Comparison of ENCODE assay signal across 32 cellular contexts in genomic region chr10:13628661-13629060, GRCh38. TPM values are rescaled to one million over a fixed set of nuclear protein-coding genes. Genes with fewer than 3 reads are reported as not detected.
A peak's percentile ranks its signal among the peaks of the same experiment; 100 is the strongest.
DNase-seq lines count a peak whose midpoint lies in the region; ATAC-seq and TF ChIP-seq lines count a peak whose summit lies in the region.
"Had no signal": no experiment of that assay in that cellular context is flagged by ENCODE, and none has a peak within 500 bp of the region (broad histone marks: within the 10 kb centered on the region; RNA-seq: fewer than 3 reads in every experiment).

No MANE protein-coding gene starts in this region.

- TF ChIP-seq CTCF in GM23338 (conservative IDR thresholded peaks at IDR 0.05; ENCODE audit: low read depth in 2 of 2) = no peak
- no peak for TF ChIP-seq CTCF in LNCaP clone FGC (IDR thresholded peaks at IDR 0.05; ENCODE audit: control insufficient read depth, extremely low read depth, insufficient read depth)
- TF ChIP-seq CTCF in esophagus muscularis mucosa (IDR thresholded peaks at IDR 0.05) = no peak
- TF ChIP-seq CTCF in neural progenitor cell (IDR thresholded peaks at IDR 0.05) = no peak

- H3K4me1 ChIP-seq in GM23338 (ENCODE audit: insufficient read depth) (peaks cover 17% of the 10 kb centered on the region), esophagus muscularis mucosa (peaks cover 3 to 51% (median 34%) of the 10 kb centered on the region in 4 donors), neural progenitor cell (peaks cover 28% of the 10 kb centered on the region)
- H3K4me1 ChIP-seq: suprapubic skin had no signal

- H3K27me3 ChIP-seq in GM23338 (ENCODE audit: insufficient read depth) = no peaks in the 10 kb centered on the region
- H3K27me3 ChIP-seq in esophagus muscularis mucosa = no peaks in the 10 kb centered on the region
- no peaks in the 10 kb centered on the region for H3K27me3 ChIP-seq in neural progenitor cell
- H3K27me3 ChIP-seq: ascending aorta, cardiac muscle cell, MG63, suprapubic skin had no signal

- intact Hi-C loops in esophagus muscularis mucosa (cut with DNase I) = no loop called here

- H3K4me1 Mint-ChIP-seq in GM23338 = peaks cover 7% of the 10 kb centered on the region
- peaks cover 26% of the 10 kb centered on the region for H3K4me1 Mint-ChIP-seq in neural progenitor cell
- H3K4me1 Mint-ChIP-seq in activated T-helper 17 cell treated with anti-CD3 and anti-CD28 coated beads, Interleukin-2, amount 50 U/mL, for 72 hours = no peaks in the 10 kb centered on the region
- H3K4me1 Mint-ChIP-seq: activated CD4-positive, alpha-beta T cell treated with anti-CD3 and anti-CD28 coated beads for 36 hours; activated naive CD8-positive, alpha-beta T cell treated with anti-CD3 and anti-CD28 coated beads for 36 hours; CD4-positive, alpha-beta memory T cell had no signal

- no peak for ATAC-seq in GM23338
- ATAC-seq in activated T-helper 17 cell treated with anti-CD3 and anti-CD28 coated beads, Interleukin-2, amount 50 U/mL, for 72 hours (replicated peaks) = no peak
- ATAC-seq: activated CD4-positive, alpha-beta T cell treated with anti-CD3 and anti-CD28 coated beads for 36 hours; activated CD8-positive, alpha-beta T cell treated with anti-CD3 and anti-CD28 coated beads for 36 hours; K562; psoas muscle had no signal

- no peak overlapping the region for H3K9ac ChIP-seq in neural progenitor cell
- H3K9ac ChIP-seq: GM23248 had no signal

- no peaks in the 10 kb centered on the region for H3K79me2 ChIP-seq in GM23338 (replicated peaks; ENCODE audit: insufficient read depth)
- no peaks in the 10 kb centered on the region for H3K79me2 ChIP-seq in neural progenitor cell (ENCODE audit: low read depth)

- DNase-seq in GM23338 (ENCODE audit: low spot score) = no peak
- DNase-seq in LNCaP clone FGC (ENCODE audit: low read depth) = peak; percentile 57
- no peak for DNase-seq in esophagus muscularis mucosa (ENCODE audit: extremely low spot score)
- DNase-seq in neural progenitor cell (ENCODE audit: low spot score) = no peak
- no peak for DNase-seq in NCI-H2227 treated with DMSO at 0.1 percent for 48 hours (lab: John Stamatoyannopoulos, UW)
- no peak for DNase-seq in stimulated activated CD4-positive, alpha-beta T cell treated with anti-CD3 and anti-CD28 coated beads, Interleukin-2, amount 100 ng/mL, for 48 hours
- DNase-seq: ACHN; activated CD4-positive, alpha-beta T cell treated with anti-CD3 and anti-CD28 coated beads for 36 hours; activated CD8-positive, alpha-beta T cell treated with anti-CD3 and anti-CD28 coated beads for 36 hours; activated effector memory CD4-positive, alpha-beta T cell treated with anti-CD3 and anti-CD28 coated beads, Interleukin-2, amount 50 U/mL, for 16 hours; activated naive CD8-positive, alpha-beta T cell treated with anti-CD3 and anti-CD28 coated beads for 36 hours; CD4-positive, alpha-beta memory T cell; effector CD4-positive, alpha-beta T cell; GM23248; left ventricle myocardium inferior; MG63; naive B cell; NCI-H1105 treated with DMSO at 0.1 percent for 48 hours; NCI-H2081; nucleus accumbens; psoas muscle; SIG-M5; stimulated activated CD4-positive, alpha-beta T cell treated with anti-CD3 and anti-CD28 coated beads, Interleukin-15, amount 100 ng/mL, for 24 hours; stimulated activated naive CD4-positive, alpha-beta T cell had no signal

- H3F3A ChIP-seq in GM23338 (replicated peaks; ENCODE audit: low read depth) (no peaks in the 10 kb centered on the region), neural progenitor cell (ENCODE audit: low read depth) (no peaks in the 10 kb centered on the region)

- H3K27me3 Mint-ChIP-seq in GM23338 (ENCODE audit: insufficient read depth, low read depth, poor library complexity) (no peaks in the 10 kb centered on the region), neural progenitor cell (ENCODE audit: insufficient read depth, low read depth) (no peaks in the 10 kb centered on the region)
- H3K27me3 Mint-ChIP-seq in activated T-helper 17 cell treated with anti-CD3 and anti-CD28 coated beads, Interleukin-2, amount 50 U/mL, for 72 hours = no peaks in the 10 kb centered on the region
- H3K27me3 Mint-ChIP-seq: activated CD4-positive, alpha-beta T cell treated with anti-CD3 and anti-CD28 coated beads for 36 hours; activated CD8-positive, alpha-beta T cell treated with anti-CD3 and anti-CD28 coated beads for 36 hours; activated naive CD8-positive, alpha-beta T cell treated with anti-CD3 and anti-CD28 coated beads for 36 hours; B cell; CD4-positive, alpha-beta memory T cell; naive B cell had no signal

- TF ChIP-seq EP300 in esophagus muscularis mucosa (IDR thresholded peaks at IDR 0.05) = no peak

- H3K36me3 ChIP-seq in GM23338 (ENCODE audit: insufficient read depth) (no peaks in the 10 kb centered on the region), esophagus muscularis mucosa (peaks cover 5 to 33% (median 17%) of the 10 kb centered on the region in 4 donors), neural progenitor cell (no peaks in the 10 kb centered on the region)

- TF ChIP-seq POLR2A in esophagus muscularis mucosa (IDR thresholded peaks at IDR 0.05; ENCODE audit: low read depth) = no peak

- no peak overlapping the region for H2AFZ ChIP-seq in GM23338
- H2AFZ ChIP-seq in neural progenitor cell (replicated peaks) = no peak overlapping the region
- H2AFZ ChIP-seq: GM23248 had no signal

- H3K4me3 ChIP-seq in GM23338 = no peak overlapping the region
- H3K4me3 ChIP-seq in LNCaP clone FGC (ENCODE audit: low read depth, low read length) = no peak overlapping the region
- H3K4me3 ChIP-seq in esophagus muscularis mucosa = no peak overlapping the region
- no peak overlapping the region for H3K4me3 ChIP-seq in neural progenitor cell
- H3K4me3 ChIP-seq: ascending aorta, cardiac muscle cell, GM23248, K562, left ventricle myocardium inferior, MG63, psoas muscle, suprapubic skin had no signal

- H3K9me3 ChIP-seq in esophagus muscularis mucosa = no peaks in the 10 kb centered on the region
- H3K9me3 ChIP-seq in neural progenitor cell (ENCODE audit: low read depth) = no peaks in the 10 kb centered on the region
- H3K9me3 ChIP-seq: ascending aorta, left ventricle myocardium inferior, MG63, psoas muscle, suprapubic skin had no signal

- no peaks in the 10 kb centered on the region for H3K9me3 Mint-ChIP-seq in GM23338
- H3K9me3 Mint-ChIP-seq in neural progenitor cell = no peaks in the 10 kb centered on the region
- H3K9me3 Mint-ChIP-seq in activated T-helper 17 cell treated with anti-CD3 and anti-CD28 coated beads, Interleukin-2, amount 50 U/mL, for 72 hours = no peaks in the 10 kb centered on the region
- H3K9me3 Mint-ChIP-seq: activated CD8-positive, alpha-beta T cell treated with anti-CD3 and anti-CD28 coated beads for 36 hours; activated naive CD8-positive, alpha-beta T cell treated with anti-CD3 and anti-CD28 coated beads for 36 hours; CD4-positive, alpha-beta memory T cell; naive B cell; T-helper 2 cell treated with Interferon-gamma antibody and Interleukin-4, amounts not matched to agents 5 μg/mL and 100 μg/mL, for 36 hours had no signal

- peak overlapping the region; percentile 83 for H3K27ac Mint-ChIP-seq in GM23338
- peak overlapping the region; percentile 99 for H3K27ac Mint-ChIP-seq in neural progenitor cell
- no peak overlapping the region for H3K27ac Mint-ChIP-seq in activated T-helper 17 cell treated with anti-CD3 and anti-CD28 coated beads, Interleukin-2, amount 50 U/mL, for 72 hours
- H3K27ac Mint-ChIP-seq: activated CD4-positive, alpha-beta T cell treated with anti-CD3 and anti-CD28 coated beads for 36 hours; activated CD8-positive, alpha-beta T cell treated with anti-CD3 and anti-CD28 coated beads for 36 hours; activated naive CD8-positive, alpha-beta T cell treated with anti-CD3 and anti-CD28 coated beads for 36 hours; B cell; T-helper 2 cell treated with Interferon-gamma antibody and Interleukin-4, amounts not matched to agents 5 μg/mL and 100 μg/mL, for 36 hours had no signal

- H3K9me2 ChIP-seq in GM23338 (ENCODE audit: insufficient read depth) = no peaks in the 10 kb centered on the region

- H4K20me1 ChIP-seq in GM23338 (replicated peaks; ENCODE audit: insufficient read depth) (no peaks in the 10 kb centered on the region), neural progenitor cell (ENCODE audit: low read depth) (no peaks in the 10 kb centered on the region)

- WGBS in esophagus muscularis mucosa = 47% methylated on average over 7 of the region's 7 CpGs

- H3K36me3 Mint-ChIP-seq in GM23338 (ENCODE audit: low read depth) (no peaks in the 10 kb centered on the region), neural progenitor cell (peaks cover 2% of the 10 kb centered on the region)
- H3K36me3 Mint-ChIP-seq in activated T-helper 17 cell treated with anti-CD3 and anti-CD28 coated beads, Interleukin-2, amount 50 U/mL, for 72 hours (ENCODE audit: low read depth) = peaks cover 62% of the 10 kb centered on the region
- H3K36me3 Mint-ChIP-seq: activated naive CD8-positive, alpha-beta T cell treated with anti-CD3 and anti-CD28 coated beads for 36 hours had no signal

- H3K4me2 ChIP-seq in GM23338 (no peak overlapping the region), neural progenitor cell (no peak overlapping the region)

- H3K4me3 Mint-ChIP-seq in GM23338 (no peak overlapping the region), neural progenitor cell (no peak overlapping the region)
- no peak overlapping the region for H3K4me3 Mint-ChIP-seq in activated T-helper 17 cell treated with anti-CD3 and anti-CD28 coated beads, Interleukin-2, amount 50 U/mL, for 72 hours
- H3K4me3 Mint-ChIP-seq: activated CD4-positive, alpha-beta T cell treated with anti-CD3 and anti-CD28 coated beads for 36 hours; activated CD8-positive, alpha-beta T cell treated with anti-CD3 and anti-CD28 coated beads for 36 hours; activated naive CD8-positive, alpha-beta T cell treated with anti-CD3 and anti-CD28 coated beads for 36 hours; B cell; CD4-positive, alpha-beta memory T cell; naive B cell; T-helper 2 cell treated with Interferon-gamma antibody and Interleukin-4, amounts not matched to agents 5 μg/mL and 100 μg/mL, for 36 hours had no signal

- H3K27ac ChIP-seq in GM23338 (ENCODE audit: low read depth) = no peak overlapping the region
- H3K27ac ChIP-seq in esophagus muscularis mucosa (replicated peaks in 1 of 4) = peak overlapping the region in 3 of 4 donors; percentile 38 to 65 (median 57)
- H3K27ac ChIP-seq in neural progenitor cell = no peak overlapping the region
- H3K27ac ChIP-seq: ascending aorta, cardiac muscle cell, epithelial cell of prostate, GM23248, left ventricle myocardium inferior, psoas muscle, suprapubic skin had no signal

RNA-seq across cellular contexts. Expression of gene PRPF18, which starts 41.9 kb away (rescaled TPM):
- total RNA-seq in GM23338 (2014; rRNA removed; shearing (Covaris generic)) = 13.5 and 17.2 TPM in 2 replicates
- 12.4 and 15.1 TPM in 2 replicates for polyA plus RNA-seq in GM23338 (2016; fragmentation: Nextera tagmentation; extraction: Ambion mirVana)
- 10 to 100 TPM; 16.2 to 27.8 (median 25.6) TPM for total RNA-seq in esophagus muscularis mucosa
- total RNA-seq in neural progenitor cell (ENCODE audit: low replicate concordance) = 22.2 and 30.8 TPM in 2 replicates
- 10 to 100 TPM; 18.5 to 22.5 TPM for total RNA-seq in activated T-helper 17 cell treated with anti-CD3 and anti-CD28 coated beads, Interleukin-2, amount 50 U/mL, for 72 hours

Comparison
In these comparisons a context has a peak if more than half of its experiments do, and no peak if none do; other contexts are left out.
1. H3K27ac ChIP-seq: peak in esophagus muscularis mucosa (3 of 4); none in GM23338 (single experiment) and neural progenitor cell (single experiment).